In the genomic region with DNA sequence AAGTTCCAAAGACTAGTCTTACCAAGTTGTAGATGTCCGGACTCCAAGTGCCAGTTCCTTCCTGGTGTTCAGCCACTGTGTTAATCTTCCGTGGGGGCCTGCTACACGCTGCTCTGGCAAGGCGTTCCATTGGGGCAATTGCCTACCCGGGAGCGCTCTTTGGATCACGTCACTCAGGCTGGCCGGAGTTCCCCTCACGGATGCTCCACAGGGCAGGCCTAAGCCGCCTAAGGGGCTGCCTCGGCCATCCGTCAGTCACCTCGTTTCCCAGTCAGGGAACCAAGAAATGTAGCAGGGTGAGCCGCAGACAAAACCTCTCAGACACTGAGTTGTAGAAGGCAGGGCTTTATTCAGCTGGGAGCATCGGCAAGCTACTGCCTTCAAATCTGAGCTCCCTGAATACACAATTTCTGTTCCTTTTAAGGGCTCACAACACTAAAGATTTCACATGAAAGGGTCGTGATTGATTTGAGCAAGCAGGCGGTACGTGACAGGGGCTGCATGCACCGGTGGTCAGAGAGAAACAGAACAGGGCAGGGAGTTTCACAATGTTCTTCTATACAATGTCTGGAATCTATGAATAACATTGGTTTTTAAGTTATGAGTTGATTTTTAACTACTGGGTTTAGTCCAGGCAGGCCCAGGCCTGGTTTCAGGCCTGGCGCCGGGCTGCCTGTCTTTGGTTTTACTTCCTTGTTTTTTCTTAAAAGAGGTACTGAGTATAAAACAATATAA, we compare ENCODE assay signal across 13 cellular contexts. TPM values are rescaled to one million over a fixed set of nuclear protein-coding genes. Genes with fewer than 3 reads are reported as not detected.
DNase-seq lines count a peak whose midpoint lies in the region; ATAC-seq, FAIRE-seq and TF ChIP-seq lines count a peak whose summit lies in the region.
"Not testable (repeated sequence)": the region's sequence is repeated elsewhere in the genome, so short reads cannot be mapped to it uniquely, and the experiment has no call there.
"Had no signal": no experiment of that assay in that cellular context is flagged by ENCODE, and none has a peak within 500 bp of the region (broad histone marks: within the 10 kb centered on the region; RNA-seq: fewer than 3 reads in every experiment).

No MANE protein-coding gene starts in this region.

- not testable (repeated sequence) for TF ChIP-seq CTCF in bronchial epithelial cell (IDR thresholded peaks at IDR 0.05; ENCODE audit: insufficient read depth, low read length, severe bottlenecking); vagina (IDR thresholded peaks at IDR 0.05)

- peaks cover 18% of the 10 kb centered on the region for H3K4me1 Mint-ChIP-seq in memory B cell

- not testable (repeated sequence) for H3K27me3 Mint-ChIP-seq in memory B cell

- peak; percentile 24 for ATAC-seq in GM18499 (IDR thresholded peaks at IDR 0.05; ENCODE audit: insufficient read depth, unreplicated experiment)
- ATAC-seq in GM21717 (IDR thresholded peaks at IDR 0.05; ENCODE audit: unreplicated experiment), result peak; percentile 29
- ATAC-seq in HG02981 (IDR thresholded peaks at IDR 0.05; ENCODE audit: unreplicated experiment), result peak; percentile 21
- peak; percentile 27 for ATAC-seq in HG03469 (IDR thresholded peaks at IDR 0.05; ENCODE audit: unreplicated experiment)
- ATAC-seq in memory B cell (ENCODE audit: low read depth), result peak; percentile 37

- not testable (repeated sequence) for H3K9me3 ChIP-seq in vagina

- not testable (repeated sequence) for H3K27me3 ChIP-seq in bronchial epithelial cell (ENCODE audit: control insufficient read depth, insufficient read depth, low read length); vagina

- peak overlapping the region; percentile 13 for H3K4me3 ChIP-seq in bronchial epithelial cell (ENCODE audit: low read depth, low read length)
- not testable (repeated sequence) for H3K4me3 ChIP-seq in vagina

- DNase-seq in bronchial epithelial cell (ENCODE audit: low read depth), result peak; percentile 69
- DNase-seq in memory B cell (ENCODE audit: low spot score in 2 of 2); vagina (ENCODE audit: extremely low spot score in 2 of 2): not testable (repeated sequence)

- H3K4me1 ChIP-seq in vagina, result not testable (repeated sequence)

- intact Hi-C loops in vagina (cut with DNase I), result not testable (repeated sequence)

- H3K36me3 ChIP-seq in bronchial epithelial cell (ENCODE audit: control insufficient read depth, insufficient read depth, low read length); vagina: not testable (repeated sequence)

- H3K9me3 Mint-ChIP-seq in memory B cell, result not testable (repeated sequence)

- peak overlapping the region; percentile 87 for H3K27ac Mint-ChIP-seq in memory B cell

- not testable (repeated sequence) for FAIRE-seq in bronchial epithelial cell (lab: Jason Lieb, UNC)

- TF ChIP-seq POLR2A in GM19193 (IDR thresholded peaks at IDR 0.05; ENCODE audit: extremely low read depth, insufficient read depth, insufficient read length), result peak; percentile 27
- not testable (repeated sequence) for TF ChIP-seq POLR2A in vagina (IDR thresholded peaks at IDR 0.05)

- not testable (repeated sequence) for H3K4me3 Mint-ChIP-seq in memory B cell

- peak overlapping the region; percentile 48 for H3K27ac ChIP-seq in vagina

- not testable (repeated sequence) for H3K36me3 Mint-ChIP-seq in memory B cell

RNA-seq across cellular contexts. Expression of gene GPR15LG, which starts 1.7 kb away (rescaled TPM):
- 0.53 and 2.6 TPM in 2 replicates for total RNA-seq in bronchial epithelial cell
- total RNA-seq in vagina, result 98.0 TPM
- total RNA-seq: aorta, left ventricle myocardium inferior, RPMI7951, sigmoid colon had no signal

RNA-seq across cellular contexts. Expression of gene CDHR1, which starts 22.5 kb away (rescaled TPM):
- total RNA-seq in bronchial epithelial cell (0.53 and 0.90 TPM in 2 replicates), vagina (6.4 TPM)
- total RNA-seq: RPMI7951 had no signal

RNA-seq across cellular contexts. Expression of gene GHITM, which starts 32.6 kb away (rescaled TPM):
- total RNA-seq in bronchial epithelial cell (415 and 431 TPM in 2 replicates), vagina (87.9 TPM)

RNA-seq across cellular contexts. Expression of gene LRIT2, which starts 53.5 kb away (rescaled TPM):
- total RNA-seq in bronchial epithelial cell (not detected in 2 replicates), vagina (not detected)
- total RNA-seq: aorta, left ventricle myocardium inferior, RPMI7951, sigmoid colon, upper lobe of left lung had no signal

Comparison
In these comparisons a context has a peak if more than half of its experiments do, and no peak if none do; other contexts are left out.
1. RNA of gene GPR15LG, which starts 1.7 kb away (total RNA-seq): 98.0 TPM in vagina (single experiment); 0.53 to 2.6 TPM in bronchial epithelial cell; every median in the first group is over 10 times any median in the second.
2. Peak in every context shown above with its lines, with median percentiles within 50 percentile points of each other: ATAC-seq.